ENCODE assay signal across 25 cellular contexts in the genomic region with DNA sequence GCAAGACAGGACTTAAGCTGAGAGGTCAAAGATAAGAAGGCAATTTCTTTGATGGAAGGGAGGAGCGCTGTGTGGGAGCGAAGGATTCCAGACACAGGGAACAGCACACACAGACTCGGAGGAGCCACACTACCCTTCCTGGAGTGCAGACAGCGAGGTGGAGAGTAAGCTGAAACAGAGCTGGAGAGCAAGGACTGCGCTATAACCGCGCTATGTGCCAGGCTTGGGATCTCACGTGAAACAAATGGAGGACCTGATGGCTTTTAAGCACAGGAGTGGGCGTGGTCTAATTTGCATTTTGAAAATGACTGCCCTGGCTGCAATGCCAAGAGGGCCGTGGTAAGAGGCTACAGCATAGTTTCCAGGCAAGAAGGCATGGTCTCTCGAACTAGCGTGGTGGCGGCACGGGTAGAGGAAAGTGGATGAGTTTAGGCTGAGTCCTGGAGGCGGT.
DNase-seq lines count a peak whose midpoint lies in the region; ATAC-seq, FAIRE-seq and TF ChIP-seq lines count a peak whose summit lies in the region.
"Had no signal": no experiment of that assay in that cellular context is flagged by ENCODE, and none has a peak within 500 bp of the region (broad histone marks: within the 10 kb centered on the region; RNA-seq: fewer than 3 reads in every experiment).

No MANE protein-coding gene starts in this region.

- no peaks in the 10 kb centered on the region for H3K36me3 Mint-ChIP-seq in nephron progenitor cell (ENCODE audit: low read depth)

- ATAC-seq in heart right ventricle (peak; percentile 46 to 89 (median 78)), GM18858 (IDR thresholded peaks at IDR 0.05; ENCODE audit: unreplicated experiment) (no peak)
- ATAC-seq: activated CD8-positive, alpha-beta T cell treated with anti-CD3 and anti-CD28 coated beads, Interleukin-2, amount 10 ng/mL, durations not matched to agents 7 days and 5 days; activated naive CD8-positive, alpha-beta T cell treated with anti-CD3 and anti-CD28 coated beads, Interleukin-2, amount 50 U/mL, for 24 hours had no signal

- H3K9me3 ChIP-seq in Peyer's patch = no peaks in the 10 kb centered on the region
- H3K9me3 ChIP-seq in heart right ventricle = no peaks in the 10 kb centered on the region
- peaks cover 0 to 6% (median 0%) of the 10 kb centered on the region in 8 donors for H3K9me3 ChIP-seq in spleen
- H3K9me3 ChIP-seq: esophagus muscularis mucosa, thyroid gland had no signal

- 34 to 59% methylated on average over 15 of the region's 15 CpGs for WGBS in heart right ventricle, 2 donors
- WGBS in spleen, 5 donors = 73 to 85% (median 82%) methylated on average over 15 of the region's 15 CpGs

- H3K36me3 ChIP-seq in Peyer's patch (no peaks in the 10 kb centered on the region), heart right ventricle (no peaks in the 10 kb centered on the region), spleen (no peaks in the 10 kb centered on the region)
- H3K36me3 ChIP-seq: BLaER1 treated with 17β-estradiol and CSF1 and Interleukin-3, amounts not matched to agents 10 nM and 100 nM; esophagus muscularis mucosa; thyroid gland had no signal

- H3K4me3 ChIP-seq in Peyer's patch (peak overlapping the region in 2 of 4 donors; percentile 38 to 46), heart right ventricle (peak overlapping the region in 9 of 10 donors; percentile 0 to 43 (median 31)), spleen (no peak overlapping the region)
- H3K4me3 ChIP-seq: BLaER1 treated with 17β-estradiol and CSF1 and Interleukin-3, amounts not matched to agents 10 nM and 100 nM; esophagus muscularis mucosa; thyroid gland had no signal

- H3K9me3 Mint-ChIP-seq in nephron progenitor cell = peaks cover 8% of the 10 kb centered on the region

- H3K27me3 Mint-ChIP-seq in nephron progenitor cell (ENCODE audit: low read depth, poor library complexity) = peaks cover 10% of the 10 kb centered on the region

- TF ChIP-seq CTCF in D721Med (IDR thresholded peaks at IDR 0.05; ENCODE audit: insufficient read depth, missing control alignments) (no peak), Peyer's patch (IDR thresholded peaks at IDR 0.05) (peak in 2 of 6 experiments; percentile 10 to 24), heart right ventricle (IDR thresholded peaks at IDR 0.05) (no peak), nephron progenitor cell (IDR thresholded peaks at IDR 0.05) (no peak), spleen (IDR thresholded peaks at IDR 0.05 in 8 of 11, conservative IDR thresholded peaks at IDR 0.05 in 3 of 11) (no peak)

- no peak overlapping the region for H3K4me3 Mint-ChIP-seq in nephron progenitor cell
- H3K4me3 Mint-ChIP-seq: activated CD8-positive, alpha-beta T cell treated with anti-CD3 and anti-CD28 coated beads, Interleukin-2, amount 10 ng/mL, durations not matched to agents 7 days and 5 days; activated naive CD8-positive, alpha-beta T cell treated with anti-CD3 and anti-CD28 coated beads, Interleukin-2, amount 50 U/mL, for 24 hours; brain had no signal

- no peak for DNase-seq in D721Med (ENCODE audit: insufficient read length, low spot score)
- peak in 2 of 3 donors; percentile 58 for DNase-seq in Peyer's patch
- peak; percentile 26 to 31 for DNase-seq in heart right ventricle
- DNase-seq in nephron progenitor cell = no peak
- DNase-seq in spleen = no peak
- DNase-seq in activated effector memory CD4-positive, alpha-beta T cell treated with Interleukin-2 at 50 U/mL for 16 hours = no peak
- no peak for DNase-seq in activated naive CD4-positive, alpha-beta T cell treated with anti-CD3 and anti-CD28 coated beads, Interleukin-2, amount 50 U/mL, for 16 hours
- DNase-seq: ACHN; activated CD8-positive, alpha-beta T cell treated with anti-CD3 and anti-CD28 coated beads, Interleukin-2, amount 10 ng/mL, durations not matched to agents 7 days and 5 days; activated gamma-delta T cell; activated naive CD8-positive, alpha-beta T cell treated with anti-CD3 and anti-CD28 coated beads, Interleukin-2, amount 50 U/mL, for 24 hours; foreskin melanocyte; NCI-H2171; NCI-H524; NK-92 treated with Interleukin-12 subunit alpha and Interleukin-12 subunit beta, amount 100 ng/mL, for 24 hours; nucleus accumbens; stimulated activated CD4-positive, alpha-beta T cell treated with anti-CD3 and anti-CD28 coated beads, Interleukin-4, amount 100 ng/mL, for 24 hours; stimulated activated naive CD4-positive, alpha-beta T cell treated with Interleukin-2 at 50 U/mL for 16 hours; thyroid gland had no signal

- peak; percentile 16 for FAIRE-seq in D721Med (lab: Jason Lieb, UNC)
- FAIRE-seq: HTR-8/SVneo, keratinocyte had no signal

- H3K27ac ChIP-seq in Peyer's patch (peak overlapping the region in 1 of 4 donors; percentile 71), heart right ventricle (peak overlapping the region in 9 of 10 donors; percentile 24 to 72 (median 60)), spleen (peak overlapping the region in 1 of 8 donors; percentile 28)
- H3K27ac ChIP-seq: BLaER1 treated with 17β-estradiol and CSF1 and Interleukin-3, amounts not matched to agents 10 nM and 100 nM; esophagus muscularis mucosa; thyroid gland had no signal

- TF ChIP-seq POLR2A in Peyer's patch (IDR thresholded peaks at IDR 0.05) (no peak), spleen (IDR thresholded peaks at IDR 0.05) (no peak)

- intact Hi-C loops in heart right ventricle (cut with DNase I) = loop anchor here in 2 of 10 donors (10.0 kb wide), 2 partner anchors 69 to 89 kb away; no protein-coding TSS in a partner anchor
- intact Hi-C loops in spleen (cut with DNase I; ENCODE audit: low total_unique reads) = no loop called here

- no peaks in the 10 kb centered on the region for H3K4me1 ChIP-seq in Peyer's patch
- peaks cover 3 to 23% (median 11%) of the 10 kb centered on the region in 9 donors for H3K4me1 ChIP-seq in heart right ventricle
- no peaks in the 10 kb centered on the region for H3K4me1 ChIP-seq in spleen

- H3K4me1 Mint-ChIP-seq in nephron progenitor cell = peaks cover 16% of the 10 kb centered on the region
- H3K4me1 Mint-ChIP-seq: activated naive CD8-positive, alpha-beta T cell treated with anti-CD3 and anti-CD28 coated beads, Interleukin-2, amount 50 U/mL, for 24 hours had no signal

- peak overlapping the region; percentile 44 for H3K27ac Mint-ChIP-seq in nephron progenitor cell
- H3K27ac Mint-ChIP-seq: activated CD8-positive, alpha-beta T cell treated with anti-CD3 and anti-CD28 coated beads, Interleukin-2, amount 10 ng/mL, durations not matched to agents 7 days and 5 days; activated naive CD8-positive, alpha-beta T cell treated with anti-CD3 and anti-CD28 coated beads, Interleukin-2, amount 50 U/mL, for 24 hours; brain had no signal

- H3K27me3 ChIP-seq in Peyer's patch (no peaks in the 10 kb centered on the region), heart right ventricle (no peaks in the 10 kb centered on the region), spleen (replicated peaks in 1 of 7) (no peaks in the 10 kb centered on the region)
- H3K27me3 ChIP-seq: BLaER1 treated with 17β-estradiol and CSF1 and Interleukin-3, amounts not matched to agents 10 nM and 100 nM; esophagus muscularis mucosa; thyroid gland had no signal

Comparison
In these comparisons a context has a peak if more than half of its experiments do, and no peak if none do; other contexts are left out.
1. DNase-seq: peak in Peyer's patch (2 of 3) and heart right ventricle (2 of 2); none in D721Med (single experiment), nephron progenitor cell (single experiment), spleen (single experiment), activated effector memory CD4-positive, alpha-beta T cell treated with Interleukin-2 at 50 U/mL for 16 hours (single experiment) and activated naive CD4-positive, alpha-beta T cell treated with anti-CD3 and anti-CD28 coated beads, Interleukin-2, amount 50 U/mL, for 16 hours (single experiment).
2. H3K4me3 ChIP-seq: peak in heart right ventricle (9 of 10); none in spleen (0 of 8).